Comparison of ENCODE assay signal across 12 cellular contexts in genomic region chr7:94178247-94178646, GRCh38.
DNase-seq lines count a peak whose midpoint lies in the region; ATAC-seq lines count a peak whose summit lies in the region.
"Had no signal": no experiment of that assay in that cellular context is flagged by ENCODE, and none has a peak within 500 bp of the region (broad histone marks: within the 10 kb centered on the region; RNA-seq: fewer than 3 reads in every experiment).

No MANE protein-coding gene starts in this region.

- peaks cover 23% of the 10 kb centered on the region for H3K27me3 Mint-ChIP-seq in stimulated activated naive CD8-positive, alpha-beta T cell treated with anti-CD3 and anti-CD28 coated beads, Interleukin-15, amount 100 ng/mL, for 72 hours

- in situ Hi-C loops in KBM-7 (cut with MboI; ENCODE audit: low pct_unique_long_range_greater_than_20kb, low sequenced_read_pairs): no loop called here

- peak; percentile 4 for DNase-seq in stimulated activated CD4-positive, alpha-beta T cell treated with anti-CD3 and anti-CD28 coated beads, Interleukin-15, amount 100 ng/mL, for 24 hours
- DNase-seq in stimulated activated CD4-positive, alpha-beta T cell treated with anti-CD3 and anti-CD28 coated beads, Interleukin-2, amount 100 ng/mL, for 48 hours: no peak
- peak in 1 of 2 donors; percentile 10 for DNase-seq in stimulated activated naive CD8-positive, alpha-beta T cell treated with anti-CD3 and anti-CD28 coated beads, Interleukin-15, amount 100 ng/mL, for 72 hours
- no peak for DNase-seq in KBM-7
- no peak for DNase-seq in AG20443 (ENCODE audit: low spot score)
- no peak for DNase-seq in central memory CD4-positive, alpha-beta T cell
- DNase-seq: amniotic stem cell; naive thymus-derived CD8-positive, alpha-beta T cell; NCI-H2029 treated with DMSO at 0.1 percent for 48 hours; SJCRH30 had no signal

- H3K9me3 Mint-ChIP-seq in stimulated activated naive CD8-positive, alpha-beta T cell treated with anti-CD3 and anti-CD28 coated beads, Interleukin-15, amount 100 ng/mL, for 72 hours: peaks cover 0 to 6% of the 10 kb centered on the region in 2 donors

- no peak overlapping the region for H3K27ac Mint-ChIP-seq in stimulated activated naive CD8-positive, alpha-beta T cell treated with anti-CD3 and anti-CD28 coated beads, Interleukin-15, amount 100 ng/mL, for 72 hours
- H3K27ac Mint-ChIP-seq: naive thymus-derived CD8-positive, alpha-beta T cell had no signal

- H3K4me1 Mint-ChIP-seq in stimulated activated naive CD8-positive, alpha-beta T cell treated with anti-CD3 and anti-CD28 coated beads, Interleukin-15, amount 100 ng/mL, for 72 hours: peaks cover 8% of the 10 kb centered on the region
- H3K4me1 Mint-ChIP-seq: naive thymus-derived CD8-positive, alpha-beta T cell had no signal

- no peak overlapping the region for H3K4me3 Mint-ChIP-seq in stimulated activated naive CD8-positive, alpha-beta T cell treated with anti-CD3 and anti-CD28 coated beads, Interleukin-15, amount 100 ng/mL, for 72 hours
- H3K4me3 Mint-ChIP-seq: naive thymus-derived CD8-positive, alpha-beta T cell had no signal

- peak; percentile 98 for ATAC-seq in HG02571 (IDR thresholded peaks at IDR 0.05; ENCODE audit: unreplicated experiment)
- ATAC-seq in HG03354 (IDR thresholded peaks at IDR 0.05; ENCODE audit: poor library complexity, severe bottlenecking, unreplicated experiment): peak; percentile 85
- ATAC-seq in stimulated activated naive CD8-positive, alpha-beta T cell treated with anti-CD3 and anti-CD28 coated beads, Interleukin-15, amount 100 ng/mL, for 72 hours: peak; percentile 72
- ATAC-seq: naive thymus-derived CD8-positive, alpha-beta T cell had no signal
